ENCODE assay signal across 1 cellular context in genomic region chr19:36973021-36973843, GRCh38.
TF ChIP-seq lines count a peak whose summit lies in the region.

No MANE protein-coding gene starts in this region.

TF ChIP-seq in WTC11, 78 proteins besides CTCF, POLR2A, EP300 and RAD21 (continued from another document):
- TF ChIP-seq E2F4 (CRISPR knock-in tag; IDR thresholded peaks at IDR 0.05; ENCODE audit: borderline replicate concordance, low read depth): 0 out of 2 replicates have a peak, but pooled peaks have one; percentile 36
- peak; percentile 84 for TF ChIP-seq PRDM15 (CRISPR knock-in tag; IDR thresholded peaks at IDR 0.05)
